22 cellular contexts compared by ENCODE assay signal in genomic region chr11:61518032-61518795, GRCh38. TPM values are rescaled to one million over a fixed set of nuclear protein-coding genes. Genes with fewer than 3 reads are reported as not detected.
A peak's percentile ranks its signal among the peaks of the same experiment; 100 is the strongest.
DNase-seq lines count a peak whose midpoint lies in the region; ATAC-seq and TF ChIP-seq lines count a peak whose summit lies in the region.
"Had no signal": no experiment of that assay in that cellular context is flagged by ENCODE, and none has a peak within 500 bp of the region (broad histone marks: within the 10 kb centered on the region; RNA-seq: fewer than 3 reads in every experiment).

No MANE protein-coding gene starts in this region.

- H3K9me3 Mint-ChIP-seq in chondrocyte (ENCODE audit: low read depth) (no peaks in the 10 kb centered on the region), neural crest cell (no peaks in the 10 kb centered on the region)
- H3K9me3 Mint-ChIP-seq: CD8-positive, alpha-beta T cell; H9 had no signal

- H3K27me3 ChIP-seq in heart right ventricle, result peaks cover 0 to 5% (median 0%) of the 10 kb centered on the region in 7 donors
- H3K27me3 ChIP-seq in left lung, result peaks cover 0 to 10% of the 10 kb centered on the region in 2 donors
- H3K27me3 ChIP-seq: BLaER1 had no signal

- intact Hi-C loops in Right ventricle myocardium inferior (cut with DNase I) (no loop called here), heart right ventricle (cut with DNase I) (loop anchor here in 7 of 10 donors (2.0 to 10.0 kb wide), 5 partner anchors 41 to 117 kb away; no protein-coding TSS in a partner anchor), left lung (cut with DNase I) (loop anchor here in 1 of 2 donors (5.0 to 10.0 kb wide), 2 partner anchors 41 to 73 kb away; no protein-coding TSS in a partner anchor)

- ATAC-seq in Right ventricle myocardium inferior (no peak), heart right ventricle (no peak), left lung (no peak), GM21529 (IDR thresholded peaks at IDR 0.05; ENCODE audit: unreplicated experiment) (no peak)
- ATAC-seq: CD8-positive, alpha-beta T cell; GM12878; HCT116 had no signal

- H3K4me1 ChIP-seq in heart right ventricle, result peaks cover 0 to 9% (median 8%) of the 10 kb centered on the region in 9 donors
- peaks cover 2 to 4% of the 10 kb centered on the region in 2 donors for H3K4me1 ChIP-seq in left lung

- no peak overlapping the region for H3K4me3 ChIP-seq in heart right ventricle
- H3K4me3 ChIP-seq in left lung, result no peak overlapping the region
- H3K4me3 ChIP-seq: BLaER1, GM12878, GM23248 had no signal

- H3K4me1 Mint-ChIP-seq in chondrocyte (ENCODE audit: low read depth) (no peaks in the 10 kb centered on the region), neural crest cell (peaks cover 25% of the 10 kb centered on the region)

- DNase-seq in Right ventricle myocardium inferior (ENCODE audit: missing footprints), result peak; percentile 33
- DNase-seq in heart right ventricle, result no peak
- peak; percentile 68 for DNase-seq in chondrocyte (ENCODE audit: low spot score)
- no peak for DNase-seq in neural crest cell (ENCODE audit: low read depth, low spot score)
- no peak for DNase-seq in left lung
- DNase-seq: CD4-positive, CD25-positive, alpha-beta regulatory T cell; DMS 273 treated with DMSO at 0.1 percent for 48 hours; DMS79; EL; GDM1; GM23248; H9 had no signal

- WGBS in heart right ventricle, 2 donors, result 91 to 92% methylated on average over 22 to 23 of the region's 23 CpGs

- H3K4me3 Mint-ChIP-seq in chondrocyte (ENCODE audit: unreplicated experiment), result no peak overlapping the region
- H3K4me3 Mint-ChIP-seq in neural crest cell, result no peak overlapping the region
- H3K4me3 Mint-ChIP-seq: B cell; CD8-positive, alpha-beta T cell; H9 had no signal

- H3K9me3 ChIP-seq in heart right ventricle (no peaks in the 10 kb centered on the region), left lung (no peaks in the 10 kb centered on the region)
- H3K9me3 ChIP-seq: BLaER1 had no signal

- H3K27me3 Mint-ChIP-seq in chondrocyte (ENCODE audit: low read depth), result peaks cover 24% of the 10 kb centered on the region
- no peaks in the 10 kb centered on the region for H3K27me3 Mint-ChIP-seq in neural crest cell (ENCODE audit: low read depth)

- TF ChIP-seq CTCF in heart right ventricle (IDR thresholded peaks at IDR 0.05) (no peak), chondrocyte (IDR thresholded peaks at IDR 0.05) (no peak), neural crest cell (conservative IDR thresholded peaks at IDR 0.05) (no peak), left lung (IDR thresholded peaks at IDR 0.05) (no peak)

- H3K36me3 Mint-ChIP-seq in chondrocyte (ENCODE audit: low read depth) (no peaks in the 10 kb centered on the region), neural crest cell (ENCODE audit: low read depth) (no peaks in the 10 kb centered on the region)
- H3K36me3 Mint-ChIP-seq: CD4-positive, CD25-positive, alpha-beta regulatory T cell; CD8-positive, alpha-beta T cell had no signal

- H3K27ac Mint-ChIP-seq in chondrocyte (ENCODE audit: unreplicated experiment) (no peak overlapping the region), neural crest cell (ENCODE audit: unreplicated experiment) (peak overlapping the region; percentile 84)
- H3K27ac Mint-ChIP-seq: B cell; CD4-positive, CD25-positive, alpha-beta regulatory T cell; CD8-positive, alpha-beta T cell had no signal

- H3K36me3 ChIP-seq in heart right ventricle, result peaks cover 0 to 16% (median 0%) of the 10 kb centered on the region in 9 donors
- H3K36me3 ChIP-seq in left lung, result no peaks in the 10 kb centered on the region
- H3K36me3 ChIP-seq: BLaER1 had no signal

- no peak overlapping the region for H3K27ac ChIP-seq in heart right ventricle
- no peak overlapping the region for H3K27ac ChIP-seq in left lung
- H3K27ac ChIP-seq: 22Rv1, BLaER1, C4-2B, GM23248 had no signal

RNA-seq across cellular contexts. Expression of gene LRRC10B, which starts 9.7 kb away (rescaled TPM):
- total RNA-seq in Right ventricle myocardium inferior, result 0.60 TPM
- total RNA-seq in heart right ventricle, result 1 to 10 TPM in 3 of 10 donors, under 1 TPM in 6, not detected in 1; 0.33 to 2.6 (median 0.70) TPM
- 1 to 10 TPM in 1 of 2 donors, under 1 TPM in 1; 0.59 to 2.6 TPM for polyA plus RNA-seq in heart right ventricle
- 0.10 TPM in 1 of 3 replicates, not detected in the others for total RNA-seq in chondrocyte
- 2.8 and 2.9 TPM in 2 replicates for total RNA-seq in neural crest cell
- 1 to 10 TPM in 1 of 2 donors, under 1 TPM in 1; 0.29 to 5.5 TPM for total RNA-seq in left lung
- total RNA-seq: B cell; CD4-positive, CD25-positive, alpha-beta regulatory T cell; CD8-positive, alpha-beta T cell; GM12878; H4 had no signal
- polyA plus RNA-seq: AG04450; CD4-positive, CD25-positive, alpha-beta regulatory T cell; GM12878; GM23248 had no signal

Comparison
In these comparisons a context has a peak if more than half of its experiments do, and no peak if none do; other contexts are left out.
1. DNase-seq: peak in Right ventricle myocardium inferior (single experiment) and chondrocyte (single experiment); none in heart right ventricle (0 of 2), neural crest cell (single experiment) and left lung (0 of 2).